ENCODE assay signal across 30 cellular contexts in the genomic region with DNA sequence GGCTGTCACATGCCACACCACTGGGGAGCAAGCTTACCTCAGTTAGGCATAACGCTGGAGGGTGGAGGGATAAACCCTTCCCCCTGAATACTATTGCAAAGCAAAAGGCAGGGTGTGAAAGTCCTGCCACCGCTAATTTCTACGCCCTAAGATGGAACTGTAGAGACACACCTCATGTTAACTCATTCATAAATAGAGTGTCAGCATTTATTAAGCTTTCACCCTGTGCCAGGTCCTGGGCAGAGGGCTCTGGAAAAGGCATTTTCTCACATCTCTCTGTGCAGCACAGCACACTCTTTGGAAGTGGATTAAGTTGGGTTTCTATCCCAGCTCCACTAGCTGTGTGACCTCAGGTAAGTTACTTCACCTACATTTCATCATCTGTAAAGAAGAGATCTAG.
"Had no signal": no experiment of that assay in that cellular context is flagged by ENCODE, and none has a peak within 500 bp of the region (broad histone marks: within the 10 kb centered on the region; RNA-seq: fewer than 3 reads in every experiment).

No MANE protein-coding gene starts in this region.

- ATAC-seq: activated CD4-positive, alpha-beta T cell treated with anti-CD3 and anti-CD28 coated beads for 36 hours; activated CD8-positive, alpha-beta memory T cell treated with anti-CD3 and anti-CD28 coated beads, Interleukin-2, amount 10 ng/mL, durations not matched to agents 7 days and 5 days; activated CD8-positive, alpha-beta T cell treated with anti-CD3 and anti-CD28 coated beads, Interleukin-2, amount 10 ng/mL, durations not matched to agents 7 days and 5 days; activated naive CD8-positive, alpha-beta T cell treated with anti-CD3 and anti-CD28 coated beads, Interleukin-2, amount 50 U/mL, for 24 hours; body of pancreas; foreskin keratinocyte; gastrocnemius medialis; heart left ventricle had no signal

- H3K9me3 ChIP-seq: adrenal gland, body of pancreas, colonic mucosa, esophagus muscularis mucosa, gastrocnemius medialis, heart left ventricle had no signal

- H3K4me3 ChIP-seq: adrenal gland, body of pancreas, colonic mucosa, esophagus muscularis mucosa, gastrocnemius medialis, heart left ventricle had no signal

- H3K4me1 ChIP-seq: adrenal gland, body of pancreas, colonic mucosa, esophagus muscularis mucosa, foreskin keratinocyte, gastrocnemius medialis, heart left ventricle had no signal

- H3K27me3 ChIP-seq: adrenal gland, body of pancreas, colonic mucosa, esophagus muscularis mucosa, foreskin keratinocyte, gastrocnemius medialis, heart left ventricle had no signal

- H3K27ac ChIP-seq: adrenal gland, body of pancreas, colonic mucosa, esophagus muscularis mucosa, foreskin keratinocyte, gastrocnemius medialis, heart left ventricle, VCaP had no signal

- DNase-seq: activated CD4-positive, alpha-beta memory T cell treated with anti-CD3 and anti-CD28 coated beads for 36 hours; activated CD4-positive, alpha-beta T cell treated with anti-CD3 and anti-CD28 coated beads for 36 hours; activated CD4-positive, alpha-beta T cell treated with anti-CD3 and anti-CD28 coated beads, Interleukin-2, amount 10 ng/mL, durations not matched to agents 24 days and 14 days; activated CD4-positive, CD25-positive, alpha-beta regulatory T cell; activated CD4-positive, CD25-positive, alpha-beta regulatory T cell treated with anti-CD3 and anti-CD28 coated beads, Interleukin-2, amount 50 U/mL, for 72 hours; activated CD8-positive, alpha-beta memory T cell treated with anti-CD3 and anti-CD28 coated beads, Interleukin-2, amount 10 ng/mL, durations not matched to agents 7 days and 5 days; activated CD8-positive, alpha-beta memory T cell treated with anti-CD3 and anti-CD28 coated beads, Interleukin-2, amount 50 U/mL, for 4 hours; activated CD8-positive, alpha-beta T cell treated with anti-CD3 and anti-CD28 coated beads, Interleukin-2, amount 10 ng/mL, durations not matched to agents 7 days and 5 days; activated effector memory CD4-positive, alpha-beta T cell treated with anti-CD3 and anti-CD28 coated beads, Interleukin-2, amount 50 U/mL, for 16 hours; activated naive CD4-positive, alpha-beta T cell treated with anti-CD3 and anti-CD28 coated beads for 36 hours; activated naive CD8-positive, alpha-beta T cell treated with anti-CD3 and anti-CD28 coated beads for 36 hours; activated naive CD8-positive, alpha-beta T cell treated with anti-CD3 and anti-CD28 coated beads, Interleukin-2, amount 50 U/mL, for 24 hours; activated T-cell treated with anti-CD3 and anti-CD28 coated beads, Interleukin-2, amount 50 U/mL, for 1 hour; activated T-cell treated with anti-CD3 and anti-CD28 coated beads, Interleukin-2, amount 50 U/mL, for 48 hours; amygdala; aorta; body of pancreas; central memory CD4-positive, alpha-beta T cell; cerebellar nuclear complex; colonic mucosa; effector CD8-positive, alpha-beta T cell; foreskin keratinocyte; gastrocnemius medialis; glutamatergic neuron; heart left ventricle; T-helper 1 cell; T-helper 2 cell had no signal

- H3K36me3 ChIP-seq: colonic mucosa had no signal
